8 cellular contexts compared by ENCODE assay signal in the genomic region with DNA sequence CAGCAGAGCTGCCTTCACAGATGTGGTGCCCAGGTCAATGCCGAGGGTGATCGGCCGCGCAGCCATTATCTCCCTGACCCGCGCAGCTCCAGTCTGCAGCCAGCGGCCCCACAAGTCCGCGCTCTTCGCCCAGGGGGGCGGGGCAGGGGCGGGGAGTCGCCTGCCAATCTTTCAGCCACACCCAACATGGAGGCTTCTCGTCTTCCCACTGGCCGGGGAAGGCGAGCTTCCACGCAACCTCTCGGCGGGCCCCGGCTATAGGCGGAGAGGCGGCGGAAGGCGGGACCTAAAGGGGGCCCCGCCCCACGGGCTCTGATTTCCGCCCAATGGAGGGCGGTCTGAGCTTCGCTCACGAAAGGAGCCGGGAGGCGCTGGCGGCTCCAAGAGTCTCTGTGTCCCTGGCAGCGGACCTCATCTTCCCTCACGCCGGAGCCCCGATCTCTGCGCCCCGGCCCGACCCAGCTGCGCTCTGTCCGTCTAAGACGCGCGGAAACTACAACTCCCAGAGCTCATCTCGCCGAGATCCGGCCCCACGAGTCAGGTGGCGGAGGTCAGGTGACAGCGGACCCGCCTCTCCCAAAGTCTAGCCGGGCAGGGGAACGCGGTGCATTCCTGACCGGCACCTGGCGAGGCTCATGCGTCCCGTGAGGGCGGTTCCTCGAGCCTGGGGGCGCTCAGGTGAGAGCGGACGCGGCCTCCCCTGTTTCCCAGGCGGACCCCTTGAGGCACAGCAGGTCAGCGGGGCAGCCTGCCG. TPM values are rescaled to one million over a fixed set of nuclear protein-coding genes. Genes with fewer than 3 reads are reported as not detected.
DNase-seq lines count a peak whose midpoint lies in the region; ATAC-seq, FAIRE-seq and TF ChIP-seq lines count a peak whose summit lies in the region.

A gene (plus strand): TSS at position 607 of the 754 bp plus-strand sequence. CDS start 3,447 bp downstream, outside the sequence.
A gene with protein sequence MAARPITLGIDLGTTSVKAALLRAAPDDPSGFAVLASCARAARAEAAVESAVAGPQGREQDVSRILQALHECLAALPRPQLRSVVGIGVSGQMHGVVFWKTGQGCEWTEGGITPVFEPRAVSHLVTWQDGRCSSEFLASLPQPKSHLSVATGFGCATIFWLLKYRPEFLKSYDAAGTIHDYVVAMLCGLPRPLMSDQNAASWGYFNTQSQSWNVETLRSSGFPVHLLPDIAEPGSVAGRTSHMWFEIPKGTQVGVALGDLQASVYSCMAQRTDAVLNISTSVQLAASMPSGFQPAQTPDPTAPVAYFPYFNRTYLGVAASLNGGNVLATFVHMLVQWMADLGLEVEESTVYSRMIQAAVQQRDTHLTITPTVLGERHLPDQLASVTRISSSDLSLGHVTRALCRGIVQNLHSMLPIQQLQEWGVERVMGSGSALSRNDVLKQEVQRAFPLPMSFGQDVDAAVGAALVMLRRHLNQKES (minus strand): TSS at position 97 of the 754 bp plus-strand sequence. CDS start 31 bp downstream, at position 66.

- no TSS peak for BruUV-seq in Calu3 (replicated peaks; lab: Mats Ljungman, UMichigan)

- H3K27me3 ChIP-seq in HUES64 (ENCODE audit: insufficient read depth, low read length): no peaks in the 10 kb centered on the region
- no peaks in the 10 kb centered on the region for H3K27me3 ChIP-seq in OCI-LY1 (ENCODE audit: insufficient read depth, low read length)

- no peak within 1 kb of the TSS for H2AFZ ChIP-seq in OCI-LY1 (ENCODE audit: low read length)

- peak within 1 kb of the TSS; percentile 97 for H3K27ac Mint-ChIP-seq in Calu3 (ENCODE audit: unreplicated experiment)
- H3K27ac Mint-ChIP-seq in mesothelial cell of epicardium: peak within 1 kb of the TSS; percentile 99

- no peaks in the 10 kb centered on the region for H3K79me2 ChIP-seq in OCI-LY1 (ENCODE audit: insufficient read depth, low read length)

- H3K4me1 ChIP-seq in HUES64 (ENCODE audit: insufficient read depth, low read length) (peaks cover 9% of the 10 kb centered on the region), OCI-LY1 (ENCODE audit: insufficient read depth, low read length, severe bottlenecking) (peaks cover 20% of the 10 kb centered on the region)

- peak; percentile 90 for ATAC-seq in GM21447 (IDR thresholded peaks at IDR 0.05; ENCODE audit: unreplicated experiment)

- no peaks in the 10 kb centered on the region for H3F3A ChIP-seq in OCI-LY1 (ENCODE audit: insufficient read depth, low read length)

- H3K27me3 Mint-ChIP-seq in Calu3 (ENCODE audit: unreplicated experiment) (no peaks in the 10 kb centered on the region), mesothelial cell of epicardium (ENCODE audit: low read depth) (no peaks in the 10 kb centered on the region)

- H3K27ac ChIP-seq in HUES64 (ENCODE audit: low read depth, low read length) (peak within 1 kb of the TSS; percentile 97), OCI-LY1 (ENCODE audit: low read depth, low read length, poor library complexity, severe bottlenecking) (peak within 1 kb of the TSS; percentile 85)

- WGBS in HUES64: under 1% methylated on average over 68 of the region's 68 CpGs

- H3K4me3 Mint-ChIP-seq in Calu3 (ENCODE audit: low read depth, unreplicated experiment): peak within 1 kb of the TSS; percentile 89
- peak within 1 kb of the TSS; percentile 99 for H3K4me3 Mint-ChIP-seq in mesothelial cell of epicardium

- CTCF ChIA-PET in Calu3 (lab: Charles Lee): interaction anchor here (0.6 to 1.1 kb wide), 3 partner anchors 38 to 593 kb away, joined by 3 to 4 read pairs (median 4); no protein-coding TSS in a partner anchor

- H3K4me1 Mint-ChIP-seq in Calu3 (ENCODE audit: low read depth, unreplicated experiment) (no peaks in the 10 kb centered on the region), mesothelial cell of epicardium (peaks cover 17% of the 10 kb centered on the region)

- H3K36me3 Mint-ChIP-seq in Calu3 (ENCODE audit: insufficient read depth, unreplicated experiment) (peaks cover 34% of the 10 kb centered on the region), mesothelial cell of epicardium (peaks cover 6% of the 10 kb centered on the region)

- H3K9me3 Mint-ChIP-seq in Calu3 (ENCODE audit: low read depth, unreplicated experiment) (no peaks in the 10 kb centered on the region), mesothelial cell of epicardium (no peaks in the 10 kb centered on the region)

- TF ChIP-seq CTCF in Calu3 (IDR thresholded peaks at IDR 0.05; ENCODE audit: unreplicated experiment) (no peak), OCI-LY1 (IDR thresholded peaks at IDR 0.05; ENCODE audit: low read length) (no peak), mesothelial cell of epicardium (IDR thresholded peaks at IDR 0.05; ENCODE audit: unreplicated experiment) (no peak)

- DNase-seq in Calu3 (peak; percentile 94), mesothelial cell of epicardium (ENCODE audit: low spot score in 2 of 2, unreplicated experiment in 2 of 2) (peak; percentile 92 to 96)
- DNase-seq in activated CD8-positive, alpha-beta memory T cell treated with anti-CD3 and anti-CD28 coated beads, Interleukin-2, amount 50 U/mL, for 4 hours: peak; percentile 93
- DNase-seq in stimulated activated CD8-positive, alpha-beta memory T cell treated with anti-CD3 and anti-CD28 coated beads, Interleukin-15, amount 100 ng/mL, for 48 hours (ENCODE audit: low read depth in 2 of 2): peak; percentile 93 to 95

- FAIRE-seq in endometrium (lab: Jason Lieb, UNC): peak; percentile 96

- H3K4me3 ChIP-seq in HUES64 (ENCODE audit: low read length) (peak within 1 kb of the TSS; percentile 76), OCI-LY1 (ENCODE audit: low read depth, low read length, poor library complexity, severe bottlenecking) (peak within 1 kb of the TSS; percentile 85)

- no peaks in the 10 kb centered on the region for H3K9me3 ChIP-seq in HUES64 (ENCODE audit: insufficient read depth, low read depth, low read length)
- no peaks in the 10 kb centered on the region for H3K9me3 ChIP-seq in OCI-LY1 (ENCODE audit: low read length)

- H3K4me2 ChIP-seq in OCI-LY1 (ENCODE audit: low read length): peak within 1 kb of the TSS; percentile 81

- H3K36me3 ChIP-seq in HUES64 (ENCODE audit: insufficient read depth, low read length) (peaks cover 23% of the 10 kb centered on the region), OCI-LY1 (ENCODE audit: insufficient read depth, low read length) (peaks cover 5% of the 10 kb centered on the region)

- no peaks in the 10 kb centered on the region for H3K9me2 ChIP-seq in OCI-LY1 (ENCODE audit: low read depth, low read length)

- intact Hi-C loops in Calu3 (cut with micrococcal nuclease; ENCODE audit: unreplicated experiment): no loop called here

- no peaks in the 10 kb centered on the region for H4K20me1 ChIP-seq in OCI-LY1 (ENCODE audit: insufficient read depth, low read length)

- peak within 1 kb of the TSS; percentile 85 for H3K9ac ChIP-seq in HUES64 (ENCODE audit: low read depth, low read length)
- H3K9ac ChIP-seq in OCI-LY1 (ENCODE audit: low read length): peak within 1 kb of the TSS; percentile 81

RNA-seq across cellular contexts. Expression of the first gene that starts in this region (rescaled TPM):
- total RNA-seq in Calu3 (2022) (5.1 TPM in 2 replicates), mesothelial cell of epicardium (11.1 to 13.4 TPM (median 12.0 TPM) in 3 replicates)
- polyA plus RNA-seq in HUES64 (2013, experiment 1 of 2): 16.3 TPM
- 16.3 TPM for polyA plus RNA-seq in HUES64 (2013, experiment 2 of 2)

RNA-seq across cellular contexts. Expression of the second gene that starts in this region (rescaled TPM):
- total RNA-seq in Calu3 (2022) (8.5 and 9.4 TPM in 2 replicates), mesothelial cell of epicardium (17.6 to 19.3 TPM (median 18.9 TPM) in 3 replicates)
- polyA plus RNA-seq in HUES64 (2013, experiment 1 of 2): 19.1 TPM
- 17.6 TPM for polyA plus RNA-seq in HUES64 (2013, experiment 2 of 2)

Comparison
In these comparisons a context has a peak if more than half of its experiments do, and no peak if none do; other contexts are left out.
1. Peak in every context shown above with its lines: DNase-seq, ATAC-seq, H3K4me3 ChIP-seq and H3K27ac ChIP-seq.